In genomic region chr1:111476761-111477309, GRCh38 we compare ENCODE assay signal across 1 cellular context.
A peak's percentile ranks its signal among the peaks of the same experiment; 100 is the strongest.
TF ChIP-seq lines count a peak whose summit lies in the region.

No MANE protein-coding gene starts in this region.

TF ChIP-seq in K562, 482 proteins besides CTCF, POLR2A, EP300 and RAD21:
- TF ChIP-seq MAZ (CRISPR knock-in tag; conservative IDR thresholded peaks at IDR 0.05 in 1 of 2, IDR thresholded peaks at IDR 0.05 in 1 of 2) (0 out of 4 replicates have a peak, but pooled peaks of 1 of the 2 experiments have one; percentile 21), PBX2 (CRISPR knock-in tag; IDR thresholded peaks at IDR 0.05; ENCODE audit: low read depth) (no peak), PBX2 (tag; conservative IDR thresholded peaks at IDR 0.05; ENCODE audit: low read depth) (peak; percentile 90), DEAF1 (CRISPR knock-in tag; IDR thresholded peaks at IDR 0.05) (0 out of 2 replicates have a peak, but pooled peaks have one; percentile 14), MYC (IDR thresholded peaks at IDR 0.05; ENCODE audit: low read depth, low read length) (no peak), MYC (CRISPR knock-in tag; IDR thresholded peaks at IDR 0.05; ENCODE audit: borderline replicate concordance, low read depth) (0 out of 2 replicates have a peak, but pooled peaks have one; percentile 23), USF1 (CRISPR knock-in tag; IDR thresholded peaks at IDR 0.05) (peak; percentile 68), ZNF507 (tag; conservative IDR thresholded peaks at IDR 0.05) (no peak), SMAD4 (CRISPR knock-in tag; conservative IDR thresholded peaks at IDR 0.05) (0 out of 2 replicates have a peak, but pooled peaks have one; percentile 21), LEF1 (IDR thresholded peaks at IDR 0.05) (peak; percentile 35; the same call in 1 of the 2 replicates), ZNF639 (CRISPR knock-in tag; conservative IDR thresholded peaks at IDR 0.05 in 1 of 2, IDR thresholded peaks at IDR 0.05 in 1 of 2) (peak in 1 of 2 experiments; percentile 38; a peak in 1 of 4 replicates), NR2C2 (CRISPR knock-in tag; IDR thresholded peaks at IDR 0.05) (no peak), NR2C2 (tag; IDR thresholded peaks at IDR 0.05) (peak; percentile 77; the same call in 1 of the 2 replicates), L3MBTL2 (IDR thresholded peaks at IDR 0.05) (peak; percentile 55), RAD51 (IDR thresholded peaks at IDR 0.05; ENCODE audit: borderline replicate concordance, low read depth) (peak; percentile 64), KLF6 (CRISPR knock-in tag; IDR thresholded peaks at IDR 0.05; ENCODE audit: borderline replicate concordance) (no peak), CXXC5 (CRISPR knock-in tag; IDR thresholded peaks at IDR 0.05) (peak; percentile 28; the same call in 1 of the 2 replicates), PKNOX1 (IDR thresholded peaks at IDR 0.05) (peak; percentile 74), MEIS2 (IDR thresholded peaks at IDR 0.05; ENCODE audit: partially characterized antibody) (peak; percentile 85), GABPA (tag; conservative IDR thresholded peaks at IDR 0.05; ENCODE audit: low read depth) (peak; percentile 41; the same call in 1 of the 2 replicates), ETS1 (conservative IDR thresholded peaks at IDR 0.05; ENCODE audit: control insufficient read depth, low read depth, low read length) (no peak), TCF3 (CRISPR knock-in tag; IDR thresholded peaks at IDR 0.05) (no peak), BACH1 (tag; IDR thresholded peaks at IDR 0.05) (0 out of 2 replicates have a peak, but pooled peaks have one; percentile 47), OTX1 (CRISPR knock-in tag; IDR thresholded peaks at IDR 0.05) (peak; percentile 68; the same call in 1 of the 2 replicates), CBFA2T2 (conservative IDR thresholded peaks at IDR 0.05) (no peak), MCM2 (IDR thresholded peaks at IDR 0.05; ENCODE audit: low read depth) (no peak), ZNF444 (CRISPR knock-in tag; IDR thresholded peaks at IDR 0.05) (peak; percentile 81; the same call in 1 of the 2 replicates), ZNF584 (CRISPR knock-in tag; IDR thresholded peaks at IDR 0.05; ENCODE audit: low read depth) (0 out of 2 replicates have a peak, but pooled peaks have one; percentile 48), USF2 (CRISPR knock-in tag; IDR thresholded peaks at IDR 0.05) (peak; percentile 79)
- TF ChIP-seq, protein P1, sequence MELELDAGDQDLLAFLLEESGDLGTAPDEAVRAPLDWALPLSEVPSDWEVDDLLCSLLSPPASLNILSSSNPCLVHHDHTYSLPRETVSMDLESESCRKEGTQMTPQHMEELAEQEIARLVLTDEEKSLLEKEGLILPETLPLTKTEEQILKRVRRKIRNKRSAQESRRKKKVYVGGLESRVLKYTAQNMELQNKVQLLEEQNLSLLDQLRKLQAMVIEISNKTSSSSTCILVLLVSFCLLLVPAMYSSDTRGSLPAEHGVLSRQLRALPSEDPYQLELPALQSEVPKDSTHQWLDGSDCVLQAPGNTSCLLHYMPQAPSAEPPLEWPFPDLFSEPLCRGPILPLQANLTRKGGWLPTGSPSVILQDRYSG (tag; conservative IDR thresholded peaks at IDR 0.05; ENCODE audit: low read depth), result 0 out of 2 replicates have a peak, but pooled peaks have one; percentile 33
- TF ChIP-seq, protein P2, sequence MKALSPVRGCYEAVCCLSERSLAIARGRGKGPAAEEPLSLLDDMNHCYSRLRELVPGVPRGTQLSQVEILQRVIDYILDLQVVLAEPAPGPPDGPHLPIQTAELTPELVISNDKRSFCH (CRISPR knock-in tag; IDR thresholded peaks at IDR 0.05), result no peak
- TF ChIP-seq, protein P2 (tag; IDR thresholded peaks at IDR 0.05), result no peak
